ENCODE assay signal across 1 cellular context in the genomic region with DNA sequence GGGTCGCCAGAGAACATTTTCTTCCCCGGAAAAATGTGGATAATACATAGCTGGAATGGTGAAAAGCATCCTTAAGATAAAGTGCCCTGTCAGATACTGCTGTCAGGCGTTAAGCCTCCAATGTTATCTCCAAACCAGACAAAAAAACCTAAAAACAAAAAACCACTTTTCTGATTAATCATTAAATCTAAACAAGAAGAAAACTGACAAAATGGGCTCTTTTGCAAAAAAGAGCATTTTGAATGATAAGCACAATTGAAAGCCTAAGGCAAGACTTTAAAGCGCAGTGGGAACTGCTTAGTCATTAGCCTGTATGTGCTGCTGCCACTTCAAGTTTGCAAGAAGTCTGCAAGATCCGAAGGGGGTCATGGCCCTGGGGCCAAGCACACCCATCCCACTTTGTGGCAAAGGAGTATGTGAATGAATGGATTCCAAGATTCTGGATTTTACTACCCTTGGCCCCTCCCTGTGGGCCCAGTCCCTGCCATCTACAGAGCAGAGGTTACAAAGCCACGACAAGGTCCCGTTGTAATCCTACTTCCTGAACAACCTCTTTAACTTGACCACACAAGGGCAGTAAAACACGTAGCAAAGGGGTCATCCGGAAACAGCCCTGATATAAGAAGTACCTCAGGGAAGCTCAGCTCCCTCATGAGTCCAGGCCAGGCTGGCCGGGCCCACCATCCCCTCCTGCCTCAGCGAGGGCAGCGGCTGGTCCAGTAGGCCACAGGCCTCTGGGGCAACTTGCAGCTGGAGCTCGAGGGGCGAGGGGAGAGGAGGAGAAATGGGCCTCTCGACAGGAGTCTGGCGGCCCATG.
TF ChIP-seq lines count a peak whose summit lies in the region.

No MANE protein-coding gene starts in this region.

TF ChIP-seq in K562, 482 proteins besides CTCF, POLR2A, EP300 and RAD21 (continued from another document and continues in another):
- no peak for TF ChIP-seq ATF6 (CRISPR knock-in tag; IDR thresholded peaks at IDR 0.05)
- TF ChIP-seq NFRKB (IDR thresholded peaks at IDR 0.05; ENCODE audit: low read depth): peak; percentile 81; the same call in 1 of the 2 replicates
- TF ChIP-seq OTX1 (CRISPR knock-in tag; IDR thresholded peaks at IDR 0.05): 0 out of 2 replicates have a peak, but pooled peaks have one; percentile 25
- no peak; the same call in 1 of the 2 replicates for TF ChIP-seq ZNF311 (CRISPR knock-in tag; IDR thresholded peaks at IDR 0.05)
- peak; percentile 88 for TF ChIP-seq SMARCA4 (IDR thresholded peaks at IDR 0.05)
- TF ChIP-seq MAFK (IDR thresholded peaks at IDR 0.05; ENCODE audit: low read length): peak; percentile 80; the same call in 1 of the 2 replicates
- TF ChIP-seq SOX6 (IDR thresholded peaks at IDR 0.05): no peak; the same call in 1 of the 2 replicates
- TF ChIP-seq, protein P1, sequence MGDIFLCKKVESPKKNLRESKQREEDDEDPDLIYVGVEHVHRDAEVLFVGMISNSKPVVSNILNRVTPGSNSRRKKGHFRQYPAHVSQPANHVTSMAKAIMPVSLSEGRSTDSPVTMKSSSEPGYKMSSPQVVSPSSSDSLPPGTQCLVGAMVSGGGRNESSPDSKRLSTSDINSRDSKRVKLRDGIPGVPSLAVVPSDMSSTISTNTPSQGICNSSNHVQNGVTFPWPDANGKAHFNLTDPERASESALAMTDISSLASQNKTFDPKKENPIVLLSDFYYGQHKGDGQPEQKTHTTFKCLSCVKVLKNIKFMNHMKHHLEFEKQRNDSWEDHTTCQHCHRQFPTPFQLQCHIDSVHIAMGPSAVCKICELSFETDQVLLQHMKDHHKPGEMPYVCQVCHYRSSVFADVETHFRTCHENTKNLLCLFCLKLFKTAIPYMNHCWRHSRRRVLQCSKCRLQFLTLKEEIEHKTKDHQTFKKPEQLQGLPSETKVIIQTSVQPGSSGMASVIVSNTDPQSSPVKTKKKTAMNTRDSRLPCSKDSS (IDR thresholded peaks at IDR 0.05; ENCODE audit: low read depth, partially characterized antibody): no peak
- no peak for TF ChIP-seq POLR3G (IDR thresholded peaks at IDR 0.05; ENCODE audit: extremely low read depth, insufficient read length, insufficient replicate concordance)
- TF ChIP-seq, protein P2, sequence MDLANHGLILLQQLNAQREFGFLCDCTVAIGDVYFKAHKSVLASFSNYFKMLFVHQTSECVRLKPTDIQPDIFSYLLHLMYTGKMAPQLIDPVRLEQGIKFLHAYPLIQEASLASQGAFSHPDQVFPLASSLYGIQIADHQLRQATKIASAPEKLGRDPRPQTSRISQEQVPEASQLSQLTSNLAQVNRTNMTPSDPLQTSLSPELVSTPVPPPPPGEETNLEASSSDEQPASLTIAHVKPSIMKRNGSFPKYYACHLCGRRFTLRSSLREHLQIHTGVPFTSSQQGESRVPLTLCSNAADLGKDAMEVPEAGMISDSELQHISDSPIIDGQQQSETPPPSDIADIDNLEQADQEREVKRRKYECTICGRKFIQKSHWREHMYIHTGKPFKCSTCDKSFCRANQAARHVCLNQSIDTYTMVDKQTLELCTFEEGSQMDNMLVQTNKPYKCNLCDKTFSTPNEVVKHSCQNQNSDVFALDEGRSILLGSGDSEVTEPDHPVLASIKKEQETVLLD (IDR thresholded peaks at IDR 0.05): no peak
- no peak for TF ChIP-seq NCOA6 (IDR thresholded peaks at IDR 0.05)
- TF ChIP-seq TCF15 (CRISPR knock-in tag; IDR thresholded peaks at IDR 0.05): no peak
- no peak for TF ChIP-seq LARP7 (IDR thresholded peaks at IDR 0.05)
- peak; percentile 62; the same call in 1 of the 2 replicates for TF ChIP-seq ZNF197 (CRISPR knock-in tag; IDR thresholded peaks at IDR 0.05; ENCODE audit: low read depth)
- peak; percentile 74 for TF ChIP-seq MEIS2 (IDR thresholded peaks at IDR 0.05; ENCODE audit: partially characterized antibody)
- no peak for TF ChIP-seq SREBF1 (IDR thresholded peaks at IDR 0.05; ENCODE audit: borderline replicate concordance, low read depth, low read length)
- no peak for TF ChIP-seq ZNF354B (CRISPR knock-in tag; IDR thresholded peaks at IDR 0.05)
- no peak; the same call in 1 of the 2 replicates for TF ChIP-seq KAT7 (CRISPR knock-in tag; IDR thresholded peaks at IDR 0.05; ENCODE audit: borderline replicate concordance)
- no peak for TF ChIP-seq SIRT6 (IDR thresholded peaks at IDR 0.05; ENCODE audit: low read depth, low read length)
- no peak for TF ChIP-seq RFX5 (IDR thresholded peaks at IDR 0.05; ENCODE audit: low read depth, low read length)
- no peak for TF ChIP-seq ATF2 (CRISPR knock-in tag; IDR thresholded peaks at IDR 0.05)
- TF ChIP-seq IRF2 (CRISPR knock-in tag; IDR thresholded peaks at IDR 0.05): no peak
- no peak for TF ChIP-seq ZNF3 (CRISPR knock-in tag; IDR thresholded peaks at IDR 0.05)
- peak; percentile 3 for TF ChIP-seq TAF1 (IDR thresholded peaks at IDR 0.05; ENCODE audit: control insufficient read depth, extremely low read depth, insufficient read depth, low read length, severe bottlenecking)
- TF ChIP-seq, protein P3, sequence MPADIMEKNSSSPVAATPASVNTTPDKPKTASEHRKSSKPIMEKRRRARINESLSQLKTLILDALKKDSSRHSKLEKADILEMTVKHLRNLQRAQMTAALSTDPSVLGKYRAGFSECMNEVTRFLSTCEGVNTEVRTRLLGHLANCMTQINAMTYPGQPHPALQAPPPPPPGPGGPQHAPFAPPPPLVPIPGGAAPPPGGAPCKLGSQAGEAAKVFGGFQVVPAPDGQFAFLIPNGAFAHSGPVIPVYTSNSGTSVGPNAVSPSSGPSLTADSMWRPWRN (IDR thresholded peaks at IDR 0.05; ENCODE audit: low read depth): peak; percentile 60; the same call in 1 of the 2 replicates
- TF ChIP-seq CHD1 (IDR thresholded peaks at IDR 0.05; ENCODE audit: low read length): peak; percentile 71
- TF ChIP-seq, protein P4, sequence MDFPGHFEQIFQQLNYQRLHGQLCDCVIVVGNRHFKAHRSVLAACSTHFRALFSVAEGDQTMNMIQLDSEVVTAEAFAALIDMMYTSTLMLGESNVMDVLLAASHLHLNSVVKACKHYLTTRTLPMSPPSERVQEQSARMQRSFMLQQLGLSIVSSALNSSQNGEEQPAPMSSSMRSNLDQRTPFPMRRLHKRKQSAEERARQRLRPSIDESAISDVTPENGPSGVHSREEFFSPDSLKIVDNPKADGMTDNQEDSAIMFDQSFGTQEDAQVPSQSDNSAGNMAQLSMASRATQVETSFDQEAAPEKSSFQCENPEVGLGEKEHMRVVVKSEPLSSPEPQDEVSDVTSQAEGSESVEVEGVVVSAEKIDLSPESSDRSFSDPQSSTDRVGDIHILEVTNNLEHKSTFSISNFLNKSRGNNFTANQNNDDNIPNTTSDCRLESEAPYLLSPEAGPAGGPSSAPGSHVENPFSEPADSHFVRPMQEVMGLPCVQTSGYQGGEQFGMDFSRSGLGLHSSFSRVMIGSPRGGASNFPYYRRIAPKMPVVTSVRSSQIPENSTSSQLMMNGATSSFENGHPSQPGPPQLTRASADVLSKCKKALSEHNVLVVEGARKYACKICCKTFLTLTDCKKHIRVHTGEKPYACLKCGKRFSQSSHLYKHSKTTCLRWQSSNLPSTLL (IDR thresholded peaks at IDR 0.05): no peak
- TF ChIP-seq FOXA1 (IDR thresholded peaks at IDR 0.05; ENCODE audit: borderline replicate concordance): no peak
- TF ChIP-seq ILK (tag; IDR thresholded peaks at IDR 0.05; ENCODE audit: borderline replicate concordance, low read depth): no peak
- peak; percentile 2; the same call in 1 of the 2 replicates for TF ChIP-seq JUND (IDR thresholded peaks at IDR 0.05; ENCODE audit: borderline replicate concordance, low read depth, low read length)
- TF ChIP-seq JUND (tag; IDR thresholded peaks at IDR 0.05; ENCODE audit: borderline replicate concordance, low read depth, low read length): peak; percentile 49; the same call in 2 of the 3 replicates
- no peak for TF ChIP-seq TSC22D4 (tag; IDR thresholded peaks at IDR 0.05)
- TF ChIP-seq HNRNPH1 (optimal IDR thresholded peaks at IDR 0.05; ENCODE audit: low read depth, low read length): no peak
- TF ChIP-seq ZBTB17 (CRISPR knock-in tag; IDR thresholded peaks at IDR 0.05): no peak
- no peak for TF ChIP-seq THRA (IDR thresholded peaks at IDR 0.05)
- TF ChIP-seq, protein P5, sequence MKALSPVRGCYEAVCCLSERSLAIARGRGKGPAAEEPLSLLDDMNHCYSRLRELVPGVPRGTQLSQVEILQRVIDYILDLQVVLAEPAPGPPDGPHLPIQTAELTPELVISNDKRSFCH (CRISPR knock-in tag; IDR thresholded peaks at IDR 0.05): no peak
- TF ChIP-seq, protein P5 (tag; IDR thresholded peaks at IDR 0.05): peak; percentile 80
- no peak for TF ChIP-seq ZNF165 (CRISPR knock-in tag; IDR thresholded peaks at IDR 0.05; ENCODE audit: borderline replicate concordance)
- TF ChIP-seq CEBPG (CRISPR knock-in tag; IDR thresholded peaks at IDR 0.05): peak; percentile 56; the same call in 1 of the 2 replicates
- peak in 1 of 2 experiments; percentile 17; a peak in 1 of 4 replicates for TF ChIP-seq CEBPG (tag; conservative IDR thresholded peaks at IDR 0.05 in 1 of 2, IDR thresholded peaks at IDR 0.05 in 1 of 2)
- TF ChIP-seq, protein P6, sequence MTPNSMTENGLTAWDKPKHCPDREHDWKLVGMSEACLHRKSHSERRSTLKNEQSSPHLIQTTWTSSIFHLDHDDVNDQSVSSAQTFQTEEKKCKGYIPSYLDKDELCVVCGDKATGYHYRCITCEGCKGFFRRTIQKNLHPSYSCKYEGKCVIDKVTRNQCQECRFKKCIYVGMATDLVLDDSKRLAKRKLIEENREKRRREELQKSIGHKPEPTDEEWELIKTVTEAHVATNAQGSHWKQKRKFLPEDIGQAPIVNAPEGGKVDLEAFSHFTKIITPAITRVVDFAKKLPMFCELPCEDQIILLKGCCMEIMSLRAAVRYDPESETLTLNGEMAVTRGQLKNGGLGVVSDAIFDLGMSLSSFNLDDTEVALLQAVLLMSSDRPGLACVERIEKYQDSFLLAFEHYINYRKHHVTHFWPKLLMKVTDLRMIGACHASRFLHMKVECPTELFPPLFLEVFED (CRISPR knock-in tag; conservative IDR thresholded peaks at IDR 0.05): no peak
- TF ChIP-seq, protein P7, sequence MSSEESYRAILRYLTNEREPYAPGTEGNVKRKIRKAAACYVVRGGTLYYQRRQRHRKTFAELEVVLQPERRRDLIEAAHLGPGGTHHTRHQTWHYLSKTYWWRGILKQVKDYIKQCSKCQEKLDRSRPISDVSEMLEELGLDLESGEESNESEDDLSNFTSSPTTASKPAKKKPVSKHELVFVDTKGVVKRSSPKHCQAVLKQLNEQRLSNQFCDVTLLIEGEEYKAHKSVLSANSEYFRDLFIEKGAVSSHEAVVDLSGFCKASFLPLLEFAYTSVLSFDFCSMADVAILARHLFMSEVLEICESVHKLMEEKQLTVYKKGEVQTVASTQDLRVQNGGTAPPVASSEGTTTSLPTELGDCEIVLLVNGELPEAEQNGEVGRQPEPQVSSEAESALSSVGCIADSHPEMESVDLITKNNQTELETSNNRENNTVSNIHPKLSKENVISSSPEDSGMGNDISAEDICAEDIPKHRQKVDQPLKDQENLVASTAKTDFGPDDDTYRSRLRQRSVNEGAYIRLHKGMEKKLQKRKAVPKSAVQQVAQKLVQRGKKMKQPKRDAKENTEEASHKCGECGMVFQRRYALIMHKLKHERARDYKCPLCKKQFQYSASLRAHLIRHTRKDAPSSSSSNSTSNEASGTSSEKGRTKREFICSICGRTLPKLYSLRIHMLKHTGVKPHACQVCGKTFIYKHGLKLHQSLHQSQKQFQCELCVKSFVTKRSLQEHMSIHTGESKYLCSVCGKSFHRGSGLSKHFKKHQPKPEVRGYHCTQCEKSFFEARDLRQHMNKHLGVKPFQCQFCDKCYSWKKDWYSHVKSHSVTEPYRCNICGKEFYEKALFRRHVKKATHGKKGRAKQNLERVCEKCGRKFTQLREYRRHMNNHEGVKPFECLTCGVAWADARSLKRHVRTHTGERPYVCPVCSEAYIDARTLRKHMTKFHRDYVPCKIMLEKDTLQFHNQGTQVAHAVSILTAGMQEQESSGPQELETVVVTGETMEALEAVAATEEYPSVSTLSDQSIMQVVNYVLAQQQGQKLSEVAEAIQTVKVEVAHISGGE (CRISPR knock-in tag; IDR thresholded peaks at IDR 0.05): 0 out of 6 replicates have a peak, but pooled peaks of 2 of the 3 experiments have one; percentile 12 to 17
- no peak for TF ChIP-seq ZNF174 (CRISPR knock-in tag; IDR thresholded peaks at IDR 0.05)
